Comparison of ENCODE assay signal across 8 cellular contexts in the genomic region with DNA sequence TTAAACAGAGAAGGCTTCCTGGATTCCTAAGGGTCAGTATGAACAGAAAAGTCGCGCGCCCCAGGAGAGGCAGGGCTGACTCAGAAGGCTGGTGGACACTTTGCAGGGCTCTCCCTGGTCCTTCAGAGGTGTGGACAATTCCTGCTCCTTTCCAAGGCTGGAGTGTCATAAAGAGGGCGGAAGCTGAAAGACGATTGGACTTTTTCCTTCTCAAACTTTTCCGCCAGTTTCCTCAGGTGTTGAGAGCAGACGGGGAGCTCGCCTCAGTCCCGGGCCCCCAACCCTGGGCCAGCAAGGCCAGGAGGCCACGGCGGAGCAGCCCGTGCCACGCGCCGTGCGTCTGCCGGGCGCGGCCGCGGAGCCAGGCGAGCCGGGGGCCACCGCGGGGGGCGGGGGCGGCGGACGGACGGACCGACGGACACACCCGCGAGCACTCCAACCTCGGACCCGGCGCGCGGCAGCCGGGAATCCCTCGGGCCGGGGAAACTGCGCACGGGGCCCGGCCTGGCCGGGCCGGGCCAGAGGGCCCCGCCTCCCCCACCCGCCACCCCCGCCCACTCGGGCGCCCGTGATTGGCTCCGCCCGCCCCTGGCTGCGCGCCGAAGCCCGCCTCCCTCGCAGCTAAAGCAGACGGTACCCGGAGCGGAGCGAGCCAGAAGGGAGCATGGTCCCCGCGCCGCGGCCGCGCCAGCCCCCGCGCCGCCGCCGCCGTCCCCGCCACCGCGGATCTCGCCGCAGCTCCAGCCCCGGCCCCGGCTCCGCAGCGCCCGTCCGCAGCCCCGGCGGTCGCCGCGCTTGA. TPM values are rescaled to one million over a fixed set of nuclear protein-coding genes. Genes with fewer than 3 reads are reported as not detected.
DNase-seq lines count a peak whose midpoint lies in the region; ATAC-seq and TF ChIP-seq lines count a peak whose summit lies in the region.

A gene (plus strand): TSS at position 629 of the 799 bp plus-strand sequence. CDS start 177,018 bp downstream, outside the sequence.

- peak in 2 of 5 donors; percentile 62 to 66 for DNase-seq in CD8-positive, alpha-beta memory T cell
- DNase-seq in RPMI8226 (peak; percentile 20), glutamatergic neuron (peak; percentile 80), ovary (peak; percentile 87 to 94 (median 92)), tibial artery (peak; percentile 85 to 91)
- peak; percentile 81 for DNase-seq in activated naive CD4-positive, alpha-beta T cell treated with anti-CD3 and anti-CD28 coated beads, Interleukin-2, amount 10 ng/mL, durations not matched to agents 7 days and 5 days

- H3K36me3 ChIP-seq in CD8-positive, alpha-beta memory T cell (ENCODE audit: insufficient read depth, low read length), result no peaks in the 10 kb centered on the region
- H3K36me3 ChIP-seq in ovary, result no peaks in the 10 kb centered on the region
- no peaks in the 10 kb centered on the region for H3K36me3 ChIP-seq in tibial artery

- H3K4me1 Mint-ChIP-seq in CD8-positive, alpha-beta memory T cell, result peaks cover 20 to 33% (median 23%) of the 10 kb centered on the region in 3 donors
- H3K4me1 Mint-ChIP-seq in activated naive CD4-positive, alpha-beta T cell treated with anti-CD3 and anti-CD28 coated beads, Interleukin-2, amount 10 ng/mL, durations not matched to agents 7 days and 5 days, result peaks cover 34% of the 10 kb centered on the region
- H3K4me1 Mint-ChIP-seq in glutamatergic neuron (ENCODE audit: low read depth, unreplicated experiment), result peaks cover 15% of the 10 kb centered on the region

- no peaks in the 10 kb centered on the region for H3K9me3 ChIP-seq in CD8-positive, alpha-beta memory T cell (ENCODE audit: low read length)
- H3K9me3 ChIP-seq in ovary (no peaks in the 10 kb centered on the region), tibial artery (no peaks in the 10 kb centered on the region)

- peak; percentile 46 for ATAC-seq in GM19395 (IDR thresholded peaks at IDR 0.05; ENCODE audit: unreplicated experiment)
- ATAC-seq in HG03460 (IDR thresholded peaks at IDR 0.05; ENCODE audit: unreplicated experiment), result peak; percentile 53

- H3K9me3 Mint-ChIP-seq in CD8-positive, alpha-beta memory T cell, result peaks cover 0 to 1% (median 0%) of the 10 kb centered on the region in 5 donors
- H3K9me3 Mint-ChIP-seq in activated naive CD4-positive, alpha-beta T cell treated with anti-CD3 and anti-CD28 coated beads, Interleukin-2, amount 10 ng/mL, durations not matched to agents 7 days and 5 days, result no peaks in the 10 kb centered on the region
- H3K9me3 Mint-ChIP-seq in glutamatergic neuron (ENCODE audit: unreplicated experiment), result peaks cover 12% of the 10 kb centered on the region

- H3K27ac Mint-ChIP-seq in CD8-positive, alpha-beta memory T cell, result no peak within 1 kb of the TSS
- H3K27ac Mint-ChIP-seq in activated naive CD4-positive, alpha-beta T cell treated with anti-CD3 and anti-CD28 coated beads, Interleukin-2, amount 10 ng/mL, durations not matched to agents 7 days and 5 days, result no peak within 1 kb of the TSS
- peak within 1 kb of the TSS; percentile 24 for H3K27ac Mint-ChIP-seq in glutamatergic neuron (ENCODE audit: unreplicated experiment)

- peaks cover 6% of the 10 kb centered on the region for H3K27me3 ChIP-seq in CD8-positive, alpha-beta memory T cell (ENCODE audit: insufficient read depth, low read length, poor library complexity, severe bottlenecking)
- no peaks in the 10 kb centered on the region for H3K27me3 ChIP-seq in ovary
- H3K27me3 ChIP-seq in tibial artery, result no peaks in the 10 kb centered on the region

- no peak within 1 kb of the TSS for H3K4me3 ChIP-seq in CD8-positive, alpha-beta memory T cell (ENCODE audit: low read length)
- H3K4me3 ChIP-seq in ovary, result peak within 1 kb of the TSS; percentile 64
- peak within 1 kb of the TSS; percentile 61 to 75 for H3K4me3 ChIP-seq in tibial artery

- H3K36me3 Mint-ChIP-seq in CD8-positive, alpha-beta memory T cell, result no peaks in the 10 kb centered on the region
- peaks cover 3% of the 10 kb centered on the region for H3K36me3 Mint-ChIP-seq in activated naive CD4-positive, alpha-beta T cell treated with anti-CD3 and anti-CD28 coated beads, Interleukin-2, amount 10 ng/mL, durations not matched to agents 7 days and 5 days
- H3K36me3 Mint-ChIP-seq in glutamatergic neuron (ENCODE audit: unreplicated experiment), result no peaks in the 10 kb centered on the region

- TF ChIP-seq CTCF in glutamatergic neuron (IDR thresholded peaks at IDR 0.05; ENCODE audit: partially characterized antibody, unreplicated experiment) (no peak), ovary (IDR thresholded peaks at IDR 0.05) (no peak), tibial artery (IDR thresholded peaks at IDR 0.05) (no peak)

- CTCF ChIA-PET in CD8-positive, alpha-beta memory T cell (lab: Charles Lee), result no interaction called here
- CTCF ChIA-PET in activated naive CD4-positive, alpha-beta T cell treated with anti-CD3 and anti-CD28 coated beads, Interleukin-2, amount 10 ng/mL, durations not matched to agents 7 days and 5 days (lab: Charles Lee), result no interaction called here

- intact Hi-C loops in ovary (cut with DNase I), result no loop called here
- intact Hi-C loops in tibial artery (cut with DNase I; ENCODE audit: low total_unique reads), result loop anchor here (5.0 to 10.0 kb wide), 2 partner anchors 113 to 240 kb away; no protein-coding TSS in a partner anchor

- POLR2A ChIA-PET in CD8-positive, alpha-beta memory T cell (lab: Charles Lee), result no interaction called here

- no peak for TF ChIP-seq EP300 in ovary (IDR thresholded peaks at IDR 0.05)

- no peak within 1 kb of the TSS for H3K27ac ChIP-seq in CD8-positive, alpha-beta memory T cell (ENCODE audit: low read depth, low read length)
- peak within 1 kb of the TSS in 1 of 2 donors; percentile 32 for H3K27ac ChIP-seq in ovary
- H3K27ac ChIP-seq in tibial artery, result peak within 1 kb of the TSS; percentile 83 to 85

- 3 to 29% (median 9%) methylated on average over 9 to 91 of the region's 92 CpGs for WGBS in ovary, 3 donors

- TF ChIP-seq POLR2A in ovary (IDR thresholded peaks at IDR 0.05), result no peak

- H3K27me3 Mint-ChIP-seq in CD8-positive, alpha-beta memory T cell, result peaks cover 42 to 71% of the 10 kb centered on the region in 2 donors
- peaks cover 82% of the 10 kb centered on the region for H3K27me3 Mint-ChIP-seq in activated naive CD4-positive, alpha-beta T cell treated with anti-CD3 and anti-CD28 coated beads, Interleukin-2, amount 10 ng/mL, durations not matched to agents 7 days and 5 days
- H3K27me3 Mint-ChIP-seq in glutamatergic neuron (ENCODE audit: unreplicated experiment), result peaks cover 13% of the 10 kb centered on the region

- peak within 1 kb of the TSS; percentile 37 to 84 (median 77) for H3K4me3 Mint-ChIP-seq in CD8-positive, alpha-beta memory T cell
- H3K4me3 Mint-ChIP-seq in activated naive CD4-positive, alpha-beta T cell treated with anti-CD3 and anti-CD28 coated beads, Interleukin-2, amount 10 ng/mL, durations not matched to agents 7 days and 5 days, result peak within 1 kb of the TSS; percentile 61
- H3K4me3 Mint-ChIP-seq in glutamatergic neuron (ENCODE audit: unreplicated experiment), result peak within 1 kb of the TSS; percentile 79

- H3K4me1 ChIP-seq in CD8-positive, alpha-beta memory T cell (ENCODE audit: insufficient read depth, low read length), result peaks cover 12% of the 10 kb centered on the region
- H3K4me1 ChIP-seq in ovary (ENCODE audit: insufficient read depth) (no peaks in the 10 kb centered on the region), tibial artery (peaks cover 0 to 19% (median 10%) of the 10 kb centered on the region in 4 donors)

RNA-seq across cellular contexts. Expression of the gene that starts here (rescaled TPM):
- under 1 TPM; 0.11 to 0.13 TPM for total RNA-seq in CD8-positive, alpha-beta memory T cell
- polyA plus RNA-seq in CD8-positive, alpha-beta memory T cell, result 0.21 TPM
- 36.5 TPM for total RNA-seq in glutamatergic neuron (ENCODE audit: unreplicated experiment)
- 1 to 10 TPM; 3.0 to 6.6 (median 5.3) TPM for total RNA-seq in ovary
- 1 to 10 TPM; 3.2 to 3.9 TPM for polyA plus RNA-seq in ovary
